Comparison of ENCODE assay signal across 24 cellular contexts in the genomic region with DNA sequence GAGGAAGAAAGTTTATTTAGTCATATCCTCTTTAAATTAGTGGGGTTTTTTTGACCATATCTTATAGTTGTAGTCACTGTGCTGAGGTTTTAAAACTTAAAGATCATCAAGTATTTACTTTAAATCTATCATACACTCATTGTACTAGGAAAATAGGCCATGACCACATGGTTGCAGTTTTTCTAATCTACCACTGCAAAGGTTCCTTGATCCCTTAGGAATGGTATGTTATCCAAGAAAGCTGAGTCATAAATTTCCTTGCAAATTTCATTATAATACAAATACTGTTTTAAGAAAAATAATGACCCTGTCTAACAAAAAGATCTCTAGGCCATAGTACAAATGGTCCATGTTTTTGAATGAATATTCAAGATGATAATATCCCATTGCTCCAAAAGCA.
DNase-seq lines count a peak whose midpoint lies in the region; ATAC-seq and TF ChIP-seq lines count a peak whose summit lies in the region.
"Had no signal": no experiment of that assay in that cellular context is flagged by ENCODE, and none has a peak within 500 bp of the region (broad histone marks: within the 10 kb centered on the region; RNA-seq: fewer than 3 reads in every experiment).

No MANE protein-coding gene starts in this region.

- DNase-seq in COLO829 (ENCODE audit: low spot score) (peak; percentile 16), fibroblast of mammary gland (ENCODE audit: low read depth) (peak; percentile 46), foreskin melanocyte (peak; percentile 13), stromal cell of bone marrow (ENCODE audit: low read depth) (peak; percentile 3), NCI-H226 (no peak)
- DNase-seq in activated CD4-positive, alpha-beta T cell treated with anti-CD3 and anti-CD28 coated beads, Interleukin-2, amount 50 U/mL, for 4 hours, result no peak
- no peak for DNase-seq in stimulated activated effector memory CD8-positive, alpha-beta T cell treated with anti-CD3 and anti-CD28 coated beads, Interleukin-12 subunit alpha, Interleukin-12 subunit beta, amount 100 ng/mL, for 72 hours (ENCODE audit: low spot score in 2 of 2)
- DNase-seq: 8988T; ACHN; AML-193; BE2C; Calu3; CD4-positive, alpha-beta T cell; CD8-positive, alpha-beta memory T cell; COR-L47; DMS53; DMS79 treated with DMSO at 0.1 percent for 48 hours; GF-D8; HFFc6 had no signal

- TF ChIP-seq CTCF in fibroblast of mammary gland (conservative IDR thresholded peaks at IDR 0.05; ENCODE audit: control insufficient read depth, insufficient read depth, low read depth, low read length), result no peak

- ATAC-seq in stimulated activated effector memory CD8-positive, alpha-beta T cell treated with anti-CD3 and anti-CD28 coated beads, Interleukin-12 subunit alpha, Interleukin-12 subunit beta, amount 100 ng/mL, for 72 hours, result no peak
- ATAC-seq: A549, GM23338 had no signal

- H3K4me3 Mint-ChIP-seq in stimulated activated effector memory CD8-positive, alpha-beta T cell treated with anti-CD3 and anti-CD28 coated beads, Interleukin-12 subunit alpha, Interleukin-12 subunit beta, amount 100 ng/mL, for 72 hours, result no peak overlapping the region
- H3K4me3 Mint-ChIP-seq: CD14-positive monocyte; CD4-positive, alpha-beta T cell; CD8-positive, alpha-beta memory T cell; GM23338; HFFc6 had no signal

- H3K27ac Mint-ChIP-seq in stimulated activated effector memory CD8-positive, alpha-beta T cell treated with anti-CD3 and anti-CD28 coated beads, Interleukin-12 subunit alpha, Interleukin-12 subunit beta, amount 100 ng/mL, for 72 hours, result no peak overlapping the region
- H3K27ac Mint-ChIP-seq: CD14-positive monocyte; CD4-positive, alpha-beta T cell; CD8-positive, alpha-beta memory T cell; GM23338; HFFc6 had no signal

- H3K36me3 Mint-ChIP-seq in stimulated activated effector memory CD8-positive, alpha-beta T cell treated with anti-CD3 and anti-CD28 coated beads, Interleukin-12 subunit alpha, Interleukin-12 subunit beta, amount 100 ng/mL, for 72 hours, result no peaks in the 10 kb centered on the region
- H3K36me3 Mint-ChIP-seq: CD14-positive monocyte; CD8-positive, alpha-beta memory T cell had no signal

- no peak overlapping the region for H3K4me3 ChIP-seq in fibroblast of mammary gland (ENCODE audit: control insufficient read depth, low read depth, low read length)
- H3K4me3 ChIP-seq: A549; BLaER1 treated with 17β-estradiol and CSF1 and Interleukin-3, amounts not matched to agents 10 nM and 100 nM; GM23338; HAP-1 had no signal

- H3K9me3 Mint-ChIP-seq in stimulated activated effector memory CD8-positive, alpha-beta T cell treated with anti-CD3 and anti-CD28 coated beads, Interleukin-12 subunit alpha, Interleukin-12 subunit beta, amount 100 ng/mL, for 72 hours, result no peaks in the 10 kb centered on the region
- H3K9me3 Mint-ChIP-seq: CD4-positive, alpha-beta T cell; CD8-positive, alpha-beta memory T cell; GM23338 had no signal

- no peaks in the 10 kb centered on the region for H3K4me1 Mint-ChIP-seq in stimulated activated effector memory CD8-positive, alpha-beta T cell treated with anti-CD3 and anti-CD28 coated beads, Interleukin-12 subunit alpha, Interleukin-12 subunit beta, amount 100 ng/mL, for 72 hours
- H3K4me1 Mint-ChIP-seq: CD14-positive monocyte; CD8-positive, alpha-beta memory T cell had no signal

Comparison
In these comparisons a context has a peak if more than half of its experiments do, and no peak if none do; other contexts are left out.
1. DNase-seq: peak in COLO829 (single experiment), fibroblast of mammary gland (single experiment), foreskin melanocyte (single experiment) and stromal cell of bone marrow (single experiment); none in activated CD4-positive, alpha-beta T cell treated with anti-CD3 and anti-CD28 coated beads, Interleukin-2, amount 50 U/mL, for 4 hours (0 of 2), NCI-H226 (single experiment) and stimulated activated effector memory CD8-positive, alpha-beta T cell treated with anti-CD3 and anti-CD28 coated beads, Interleukin-12 subunit alpha, Interleukin-12 subunit beta, amount 100 ng/mL, for 72 hours (0 of 2).